1 cellular context compared by ENCODE assay signal in the genomic region with DNA sequence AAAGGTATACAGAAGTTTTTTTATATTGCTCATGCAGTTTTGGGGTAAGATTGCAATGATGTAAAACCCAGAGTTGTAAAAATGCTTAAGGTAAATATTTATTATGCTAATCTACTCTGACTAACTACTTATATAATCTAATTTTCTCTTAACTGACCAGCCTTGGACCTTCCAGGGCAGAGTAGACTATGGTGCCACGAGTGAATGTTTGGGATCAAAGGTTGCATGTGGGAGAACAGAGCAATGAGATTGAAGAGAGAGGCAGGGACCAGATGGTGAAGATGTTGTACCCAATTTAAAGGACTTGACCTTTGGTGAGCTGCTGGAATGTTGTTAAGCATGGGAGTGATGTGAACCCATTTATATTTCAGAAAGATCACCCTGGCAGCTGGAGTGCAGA.
TF ChIP-seq lines count a peak whose summit lies in the region.

No MANE protein-coding gene starts in this region.

TF ChIP-seq in HepG2, 621 proteins besides CTCF, POLR2A, EP300 and RAD21 (continues in another document):
- TF ChIP-seq ZNF331 (CRISPR knock-in tag; IDR thresholded peaks at IDR 0.05) (peak; percentile 49; the same call in 1 of the 2 replicates), SOX6 (IDR thresholded peaks at IDR 0.05) (no peak), SOX6 (CRISPR knock-in tag; IDR thresholded peaks at IDR 0.05) (peak; percentile 38; the same call in 1 of the 2 replicates), MED1 (CRISPR knock-in tag; IDR thresholded peaks at IDR 0.05) (peak; percentile 56), RARA (CRISPR knock-in tag; IDR thresholded peaks at IDR 0.05) (peak; percentile 45; the same call in 1 of the 2 replicates), ZNF234 (CRISPR knock-in tag; conservative IDR thresholded peaks at IDR 0.05) (no peak), KAT8 (CRISPR knock-in tag; IDR thresholded peaks at IDR 0.05) (no peak), NRL (CRISPR knock-in tag; IDR thresholded peaks at IDR 0.05; ENCODE audit: borderline replicate concordance) (no peak), JUND (CRISPR knock-in tag; IDR thresholded peaks at IDR 0.05) (no peak), NKX3-1 (CRISPR knock-in tag; IDR thresholded peaks at IDR 0.05) (no peak), SATB2 (CRISPR knock-in tag; IDR thresholded peaks at IDR 0.05) (no peak), TEAD3 (CRISPR knock-in tag; optimal IDR thresholded peaks at IDR 0.05; ENCODE audit: borderline replicate concordance) (peak; percentile 82), ZNF644 (CRISPR knock-in tag; IDR thresholded peaks at IDR 0.05; ENCODE audit: low read depth) (peak; percentile 94), KDM1A (CRISPR knock-in tag; IDR thresholded peaks at IDR 0.05) (no peak), ZNF629 (CRISPR knock-in tag; conservative IDR thresholded peaks at IDR 0.05) (peak; percentile 78), FOXP1 (IDR thresholded peaks at IDR 0.05) (no peak), FOXP1 (CRISPR knock-in tag; IDR thresholded peaks at IDR 0.05) (peak; percentile 40; the same call in 1 of the 2 replicates), CREB1 (IDR thresholded peaks at IDR 0.05) (no peak), CREB1 (CRISPR knock-in tag; IDR thresholded peaks at IDR 0.05) (0 out of 2 replicates have a peak, but pooled peaks have one; percentile 10), ZNF761 (CRISPR knock-in tag; conservative IDR thresholded peaks at IDR 0.05) (no peak), ZNF737 (CRISPR knock-in tag; IDR thresholded peaks at IDR 0.05; ENCODE audit: borderline replicate concordance) (no peak), NR2F1 (CRISPR knock-in tag; IDR thresholded peaks at IDR 0.05) (0 out of 4 replicates have a peak, but pooled peaks of 1 of the 2 experiments have one; percentile 22), NR2F6 (IDR thresholded peaks at IDR 0.05) (no peak), NR2F6 (CRISPR knock-in tag; IDR thresholded peaks at IDR 0.05) (0 out of 2 replicates have a peak, but pooled peaks have one; percentile 27), SAP130 (CRISPR knock-in tag; IDR thresholded peaks at IDR 0.05; ENCODE audit: low read depth) (peak; percentile 54), HNF4G (IDR thresholded peaks at IDR 0.05; ENCODE audit: borderline replicate concordance, low read depth, low read length) (peak; percentile 76), HNF4G (CRISPR knock-in tag; IDR thresholded peaks at IDR 0.05; ENCODE audit: borderline replicate concordance, low read depth) (peak; percentile 61; the same call in 1 of the 2 replicates), LCORL (IDR thresholded peaks at IDR 0.05) (no peak), LCORL (CRISPR knock-in tag; IDR thresholded peaks at IDR 0.05) (peak; percentile 23; the same call in 1 of the 2 replicates), NFE2L2 (IDR thresholded peaks at IDR 0.05; ENCODE audit: low read length) (no peak), FOSL2 (CRISPR knock-in tag; IDR thresholded peaks at IDR 0.05) (peak; percentile 36; the same call in 1 of the 2 replicates), SRSF4 (IDR thresholded peaks at IDR 0.05; ENCODE audit: low read depth, low read length, poor library complexity, severe bottlenecking) (no peak), ZNF564 (CRISPR knock-in tag; IDR thresholded peaks at IDR 0.05) (no peak), IRF2 (CRISPR knock-in tag; IDR thresholded peaks at IDR 0.05) (peak; percentile 25; the same call in 1 of the 2 replicates)
- TF ChIP-seq, protein P1, sequence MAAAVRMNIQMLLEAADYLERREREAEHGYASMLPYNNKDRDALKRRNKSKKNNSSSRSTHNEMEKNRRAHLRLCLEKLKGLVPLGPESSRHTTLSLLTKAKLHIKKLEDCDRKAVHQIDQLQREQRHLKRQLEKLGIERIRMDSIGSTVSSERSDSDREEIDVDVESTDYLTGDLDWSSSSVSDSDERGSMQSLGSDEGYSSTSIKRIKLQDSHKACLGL (CRISPR knock-in tag; IDR thresholded peaks at IDR 0.05): no peak
- TF ChIP-seq, protein P2, sequence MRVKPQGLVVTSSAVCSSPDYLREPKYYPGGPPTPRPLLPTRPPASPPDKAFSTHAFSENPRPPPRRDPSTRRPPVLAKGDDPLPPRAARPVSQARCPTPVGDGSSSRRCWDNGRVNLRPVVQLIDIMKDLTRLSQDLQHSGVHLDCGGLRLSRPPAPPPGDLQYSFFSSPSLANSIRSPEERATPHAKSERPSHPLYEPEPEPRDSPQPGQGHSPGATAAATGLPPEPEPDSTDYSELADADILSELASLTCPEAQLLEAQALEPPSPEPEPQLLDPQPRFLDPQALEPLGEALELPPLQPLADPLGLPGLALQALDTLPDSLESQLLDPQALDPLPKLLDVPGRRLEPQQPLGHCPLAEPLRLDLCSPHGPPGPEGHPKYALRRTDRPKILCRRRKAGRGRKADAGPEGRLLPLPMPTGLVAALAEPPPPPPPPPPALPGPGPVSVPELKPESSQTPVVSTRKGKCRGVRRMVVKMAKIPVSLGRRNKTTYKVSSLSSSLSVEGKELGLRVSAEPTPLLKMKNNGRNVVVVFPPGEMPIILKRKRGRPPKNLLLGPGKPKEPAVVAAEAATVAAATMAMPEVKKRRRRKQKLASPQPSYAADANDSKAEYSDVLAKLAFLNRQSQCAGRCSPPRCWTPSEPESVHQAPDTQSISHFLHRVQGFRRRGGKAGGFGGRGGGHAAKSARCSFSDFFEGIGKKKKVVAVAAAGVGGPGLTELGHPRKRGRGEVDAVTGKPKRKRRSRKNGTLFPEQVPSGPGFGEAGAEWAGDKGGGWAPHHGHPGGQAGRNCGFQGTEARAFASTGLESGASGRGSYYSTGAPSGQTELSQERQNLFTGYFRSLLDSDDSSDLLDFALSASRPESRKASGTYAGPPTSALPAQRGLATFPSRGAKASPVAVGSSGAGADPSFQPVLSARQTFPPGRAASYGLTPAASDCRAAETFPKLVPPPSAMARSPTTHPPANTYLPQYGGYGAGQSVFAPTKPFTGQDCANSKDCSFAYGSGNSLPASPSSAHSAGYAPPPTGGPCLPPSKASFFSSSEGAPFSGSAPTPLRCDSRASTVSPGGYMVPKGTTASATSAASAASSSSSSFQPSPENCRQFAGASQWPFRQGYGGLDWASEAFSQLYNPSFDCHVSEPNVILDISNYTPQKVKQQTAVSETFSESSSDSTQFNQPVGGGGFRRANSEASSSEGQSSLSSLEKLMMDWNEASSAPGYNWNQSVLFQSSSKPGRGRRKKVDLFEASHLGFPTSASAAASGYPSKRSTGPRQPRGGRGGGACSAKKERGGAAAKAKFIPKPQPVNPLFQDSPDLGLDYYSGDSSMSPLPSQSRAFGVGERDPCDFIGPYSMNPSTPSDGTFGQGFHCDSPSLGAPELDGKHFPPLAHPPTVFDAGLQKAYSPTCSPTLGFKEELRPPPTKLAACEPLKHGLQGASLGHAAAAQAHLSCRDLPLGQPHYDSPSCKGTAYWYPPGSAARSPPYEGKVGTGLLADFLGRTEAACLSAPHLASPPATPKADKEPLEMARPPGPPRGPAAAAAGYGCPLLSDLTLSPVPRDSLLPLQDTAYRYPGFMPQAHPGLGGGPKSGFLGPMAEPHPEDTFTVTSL (CRISPR knock-in tag; IDR thresholded peaks at IDR 0.05; ENCODE audit: borderline replicate concordance): peak; percentile 43; the same call in 1 of the 2 replicates
- TF ChIP-seq, protein P3, sequence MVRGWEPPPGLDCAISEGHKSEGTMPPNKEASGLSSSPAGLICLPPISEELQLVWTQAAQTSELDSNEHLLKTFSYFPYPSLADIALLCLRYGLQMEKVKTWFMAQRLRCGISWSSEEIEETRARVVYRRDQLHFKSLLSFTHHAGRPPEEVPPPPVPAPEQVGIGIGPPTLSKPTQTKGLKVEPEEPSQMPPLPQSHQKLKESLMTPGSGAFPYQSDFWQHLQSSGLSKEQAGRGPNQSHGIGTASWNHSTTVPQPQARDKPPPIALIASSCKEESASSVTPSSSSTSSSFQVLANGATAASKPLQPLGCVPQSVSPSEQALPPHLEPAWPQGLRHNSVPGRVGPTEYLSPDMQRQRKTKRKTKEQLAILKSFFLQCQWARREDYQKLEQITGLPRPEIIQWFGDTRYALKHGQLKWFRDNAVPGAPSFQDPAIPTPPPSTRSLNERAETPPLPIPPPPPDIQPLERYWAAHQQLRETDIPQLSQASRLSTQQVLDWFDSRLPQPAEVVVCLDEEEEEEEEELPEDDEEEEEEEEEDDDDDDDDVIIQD (CRISPR knock-in tag; IDR thresholded peaks at IDR 0.05; ENCODE audit: low read depth): peak; percentile 38; the same call in 1 of the 2 replicates
- TF ChIP-seq, protein P4, sequence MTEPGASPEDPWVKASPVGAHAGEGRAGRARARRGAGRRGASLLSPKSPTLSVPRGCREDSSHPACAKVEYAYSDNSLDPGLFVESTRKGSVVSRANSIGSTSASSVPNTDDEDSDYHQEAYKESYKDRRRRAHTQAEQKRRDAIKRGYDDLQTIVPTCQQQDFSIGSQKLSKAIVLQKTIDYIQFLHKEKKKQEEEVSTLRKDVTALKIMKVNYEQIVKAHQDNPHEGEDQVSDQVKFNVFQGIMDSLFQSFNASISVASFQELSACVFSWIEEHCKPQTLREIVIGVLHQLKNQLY (CRISPR knock-in tag; IDR thresholded peaks at IDR 0.05): 0 out of 2 replicates have a peak, but pooled peaks have one; percentile 31
- TF ChIP-seq, protein P5, sequence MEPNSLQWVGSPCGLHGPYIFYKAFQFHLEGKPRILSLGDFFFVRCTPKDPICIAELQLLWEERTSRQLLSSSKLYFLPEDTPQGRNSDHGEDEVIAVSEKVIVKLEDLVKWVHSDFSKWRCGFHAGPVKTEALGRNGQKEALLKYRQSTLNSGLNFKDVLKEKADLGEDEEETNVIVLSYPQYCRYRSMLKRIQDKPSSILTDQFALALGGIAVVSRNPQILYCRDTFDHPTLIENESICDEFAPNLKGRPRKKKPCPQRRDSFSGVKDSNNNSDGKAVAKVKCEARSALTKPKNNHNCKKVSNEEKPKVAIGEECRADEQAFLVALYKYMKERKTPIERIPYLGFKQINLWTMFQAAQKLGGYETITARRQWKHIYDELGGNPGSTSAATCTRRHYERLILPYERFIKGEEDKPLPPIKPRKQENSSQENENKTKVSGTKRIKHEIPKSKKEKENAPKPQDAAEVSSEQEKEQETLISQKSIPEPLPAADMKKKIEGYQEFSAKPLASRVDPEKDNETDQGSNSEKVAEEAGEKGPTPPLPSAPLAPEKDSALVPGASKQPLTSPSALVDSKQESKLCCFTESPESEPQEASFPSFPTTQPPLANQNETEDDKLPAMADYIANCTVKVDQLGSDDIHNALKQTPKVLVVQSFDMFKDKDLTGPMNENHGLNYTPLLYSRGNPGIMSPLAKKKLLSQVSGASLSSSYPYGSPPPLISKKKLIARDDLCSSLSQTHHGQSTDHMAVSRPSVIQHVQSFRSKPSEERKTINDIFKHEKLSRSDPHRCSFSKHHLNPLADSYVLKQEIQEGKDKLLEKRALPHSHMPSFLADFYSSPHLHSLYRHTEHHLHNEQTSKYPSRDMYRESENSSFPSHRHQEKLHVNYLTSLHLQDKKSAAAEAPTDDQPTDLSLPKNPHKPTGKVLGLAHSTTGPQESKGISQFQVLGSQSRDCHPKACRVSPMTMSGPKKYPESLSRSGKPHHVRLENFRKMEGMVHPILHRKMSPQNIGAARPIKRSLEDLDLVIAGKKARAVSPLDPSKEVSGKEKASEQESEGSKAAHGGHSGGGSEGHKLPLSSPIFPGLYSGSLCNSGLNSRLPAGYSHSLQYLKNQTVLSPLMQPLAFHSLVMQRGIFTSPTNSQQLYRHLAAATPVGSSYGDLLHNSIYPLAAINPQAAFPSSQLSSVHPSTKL (CRISPR knock-in tag; IDR thresholded peaks at IDR 0.05): peak; percentile 67
- TF ChIP-seq, protein P6, sequence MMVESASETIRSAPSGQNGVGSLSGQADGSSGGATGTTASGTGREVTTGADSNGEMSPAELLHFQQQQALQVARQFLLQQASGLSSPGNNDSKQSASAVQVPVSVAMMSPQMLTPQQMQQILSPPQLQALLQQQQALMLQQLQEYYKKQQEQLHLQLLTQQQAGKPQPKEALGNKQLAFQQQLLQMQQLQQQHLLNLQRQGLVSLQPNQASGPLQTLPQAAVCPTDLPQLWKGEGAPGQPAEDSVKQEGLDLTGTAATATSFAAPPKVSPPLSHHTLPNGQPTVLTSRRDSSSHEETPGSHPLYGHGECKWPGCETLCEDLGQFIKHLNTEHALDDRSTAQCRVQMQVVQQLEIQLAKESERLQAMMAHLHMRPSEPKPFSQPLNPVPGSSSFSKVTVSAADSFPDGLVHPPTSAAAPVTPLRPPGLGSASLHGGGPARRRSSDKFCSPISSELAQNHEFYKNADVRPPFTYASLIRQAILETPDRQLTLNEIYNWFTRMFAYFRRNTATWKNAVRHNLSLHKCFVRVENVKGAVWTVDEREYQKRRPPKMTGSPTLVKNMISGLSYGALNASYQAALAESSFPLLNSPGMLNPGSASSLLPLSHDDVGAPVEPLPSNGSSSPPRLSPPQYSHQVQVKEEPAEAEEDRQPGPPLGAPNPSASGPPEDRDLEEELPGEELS (CRISPR knock-in tag; IDR thresholded peaks at IDR 0.05): 0 out of 2 replicates have a peak, but pooled peaks have one; percentile 21
- TF ChIP-seq, protein P7, sequence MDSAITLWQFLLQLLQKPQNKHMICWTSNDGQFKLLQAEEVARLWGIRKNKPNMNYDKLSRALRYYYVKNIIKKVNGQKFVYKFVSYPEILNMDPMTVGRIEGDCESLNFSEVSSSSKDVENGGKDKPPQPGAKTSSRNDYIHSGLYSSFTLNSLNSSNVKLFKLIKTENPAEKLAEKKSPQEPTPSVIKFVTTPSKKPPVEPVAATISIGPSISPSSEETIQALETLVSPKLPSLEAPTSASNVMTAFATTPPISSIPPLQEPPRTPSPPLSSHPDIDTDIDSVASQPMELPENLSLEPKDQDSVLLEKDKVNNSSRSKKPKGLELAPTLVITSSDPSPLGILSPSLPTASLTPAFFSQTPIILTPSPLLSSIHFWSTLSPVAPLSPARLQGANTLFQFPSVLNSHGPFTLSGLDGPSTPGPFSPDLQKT (CRISPR knock-in tag; IDR thresholded peaks at IDR 0.05; ENCODE audit: borderline replicate concordance): no peak
